1 cellular context compared by ENCODE assay signal in the genomic region with DNA sequence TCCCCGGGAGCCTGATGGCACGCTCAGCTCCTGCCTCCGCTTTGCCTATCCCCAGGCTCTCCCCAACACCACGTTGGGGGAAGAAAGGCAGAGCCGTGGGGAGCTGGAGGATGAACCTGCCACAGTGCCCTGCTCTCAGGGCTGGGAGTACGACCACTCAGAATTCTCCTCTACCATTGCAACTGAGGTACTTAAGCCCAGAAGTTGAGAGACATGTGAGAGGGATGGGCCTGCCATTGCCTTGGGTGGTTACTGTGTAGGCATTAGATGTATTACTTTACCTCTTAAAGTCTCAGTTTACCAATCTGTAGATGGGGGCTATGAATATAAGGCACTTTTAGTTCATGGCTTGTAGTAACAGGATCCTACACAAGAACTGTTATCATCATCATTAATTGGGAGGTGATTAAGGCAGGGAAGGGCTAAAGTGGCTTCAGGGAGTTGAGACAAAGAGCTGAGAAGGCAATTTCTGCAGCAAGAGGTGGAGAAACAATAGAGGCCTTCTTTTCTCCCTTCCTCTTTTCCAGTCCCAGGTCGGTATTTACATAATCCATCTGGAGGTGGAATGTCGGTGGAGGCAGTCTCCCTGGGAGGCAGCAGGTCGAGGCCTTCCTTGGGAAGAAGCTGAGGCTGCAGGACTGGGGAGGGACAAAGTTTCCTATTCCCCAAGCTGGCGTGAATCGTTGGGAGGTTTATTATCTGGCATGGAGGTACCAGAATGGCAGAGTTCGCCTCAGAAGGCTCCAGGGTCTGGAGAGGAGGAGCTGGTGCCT.
TF ChIP-seq lines count a peak whose summit lies in the region.

No MANE protein-coding gene starts in this region.

TF ChIP-seq in IMR-90, 13 proteins besides CTCF, POLR2A, EP300 and RAD21 (continued from another document):
- TF ChIP-seq, protein P1, sequence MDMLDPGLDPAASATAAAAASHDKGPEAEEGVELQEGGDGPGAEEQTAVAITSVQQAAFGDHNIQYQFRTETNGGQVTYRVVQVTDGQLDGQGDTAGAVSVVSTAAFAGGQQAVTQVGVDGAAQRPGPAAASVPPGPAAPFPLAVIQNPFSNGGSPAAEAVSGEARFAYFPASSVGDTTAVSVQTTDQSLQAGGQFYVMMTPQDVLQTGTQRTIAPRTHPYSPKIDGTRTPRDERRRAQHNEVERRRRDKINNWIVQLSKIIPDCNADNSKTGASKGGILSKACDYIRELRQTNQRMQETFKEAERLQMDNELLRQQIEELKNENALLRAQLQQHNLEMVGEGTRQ (IDR thresholded peaks at IDR 0.05; ENCODE audit: low read depth, low read length), result no peak
- TF ChIP-seq MAZ (IDR thresholded peaks at IDR 0.05; ENCODE audit: borderline replicate concordance, low read depth, low read length), result no peak
- TF ChIP-seq CEBPB (IDR thresholded peaks at IDR 0.05; ENCODE audit: low read depth, low read length), result no peak
- TF ChIP-seq, protein P2, sequence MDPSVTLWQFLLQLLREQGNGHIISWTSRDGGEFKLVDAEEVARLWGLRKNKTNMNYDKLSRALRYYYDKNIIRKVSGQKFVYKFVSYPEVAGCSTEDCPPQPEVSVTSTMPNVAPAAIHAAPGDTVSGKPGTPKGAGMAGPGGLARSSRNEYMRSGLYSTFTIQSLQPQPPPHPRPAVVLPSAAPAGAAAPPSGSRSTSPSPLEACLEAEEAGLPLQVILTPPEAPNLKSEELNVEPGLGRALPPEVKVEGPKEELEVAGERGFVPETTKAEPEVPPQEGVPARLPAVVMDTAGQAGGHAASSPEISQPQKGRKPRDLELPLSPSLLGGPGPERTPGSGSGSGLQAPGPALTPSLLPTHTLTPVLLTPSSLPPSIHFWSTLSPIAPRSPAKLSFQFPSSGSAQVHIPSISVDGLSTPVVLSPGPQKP (IDR thresholded peaks at IDR 0.05; ENCODE audit: borderline replicate concordance, low read depth, low read length), result no peak
- no peak for TF ChIP-seq MAFK (IDR thresholded peaks at IDR 0.05; ENCODE audit: low read depth, low read length)
- no peak for TF ChIP-seq RCOR1 (IDR thresholded peaks at IDR 0.05; ENCODE audit: insufficient replicate concordance, low read length)
- no peak for TF ChIP-seq NFE2L2 (IDR thresholded peaks at IDR 0.05; ENCODE audit: low read depth, low read length)
- no peak for TF ChIP-seq BHLHE40 (IDR thresholded peaks at IDR 0.05; ENCODE audit: low read depth, low read length)
- TF ChIP-seq FOS (IDR thresholded peaks at IDR 0.05; ENCODE audit: low read depth, low read length), result no peak
- TF ChIP-seq RFX5 (IDR thresholded peaks at IDR 0.05; ENCODE audit: low read depth, low read length), result no peak
- no peak for TF ChIP-seq SMC3 (IDR thresholded peaks at IDR 0.05; ENCODE audit: low read depth, low read length)
